22 cellular contexts compared by ENCODE assay signal in genomic region chr12:107435072-107435471, GRCh38.
"Had no signal": no experiment of that assay in that cellular context is flagged by ENCODE, and none has a peak within 500 bp of the region (broad histone marks: within the 10 kb centered on the region; RNA-seq: fewer than 3 reads in every experiment).

No MANE protein-coding gene starts in this region.

- ATAC-seq: foreskin keratinocyte; natural killer cell treated with Interleukin-12 subunit alpha and Interleukin-12 subunit beta and Interleukin-15 and Interleukin-18, amount 100 ng/mL, for 72 hours; pancreas; psoas muscle; right cardiac atrium; stimulated activated naive CD8-positive, alpha-beta T cell treated with anti-CD3 and anti-CD28 coated beads, Interleukin-15, amount 100 ng/mL, for 72 hours had no signal

- DNase-seq: activated CD4-positive, alpha-beta memory T cell treated with anti-CD3 and anti-CD28 coated beads for 36 hours; activated CD4-positive, alpha-beta T cell treated with anti-CD3 and anti-CD28 coated beads for 48 hours; activated CD4-positive, CD25-positive, alpha-beta regulatory T cell; activated naive CD4-positive, alpha-beta T cell treated with Interleukin-2 at 50 U/mL for 16 hours; activated naive CD8-positive, alpha-beta T cell treated with anti-CD3 and anti-CD28 coated beads for 36 hours; activated T-cell treated with anti-CD3 and anti-CD28 coated beads, Interleukin-2, amount 50 U/mL, for 48 hours; amygdala; cerebellar nuclear complex; cortex of kidney; endodermal cell; foreskin keratinocyte; immature natural killer cell; left ventricle myocardium inferior; pancreas; psoas muscle; right cardiac atrium; stimulated activated CD4-positive, alpha-beta T cell treated with anti-CD3 and anti-CD28 coated beads, Interleukin-12 subunit alpha, Interleukin-12 subunit beta, amount 100 ng/mL, for 4 hours; stimulated activated CD4-positive, alpha-beta T cell treated with anti-CD3 and anti-CD28 coated beads, Interleukin-4, amount 100 ng/mL, for 4 hours; stimulated activated naive CD8-positive, alpha-beta T cell treated with anti-CD3 and anti-CD28 coated beads, Interleukin-15, amount 100 ng/mL, for 72 hours; T1000; transverse colon had no signal
